In genomic region chr6:89411019-89411268, GRCh38 we compare ENCODE assay signal across 8 cellular contexts. TPM values are rescaled to one million over a fixed set of nuclear protein-coding genes. Genes with fewer than 3 reads are reported as not detected.
DNase-seq lines count a peak whose midpoint lies in the region; ATAC-seq and TF ChIP-seq lines count a peak whose summit lies in the region.

No MANE protein-coding gene starts in this region.

- peaks cover 18 to 27% of the 10 kb centered on the region in 2 donors for H3K27me3 Mint-ChIP-seq in effector memory CD8-positive, alpha-beta T cell
- peaks cover 3 to 19% (median 4%) of the 10 kb centered on the region in 5 donors for H3K27me3 Mint-ChIP-seq in naive thymus-derived CD8-positive, alpha-beta T cell

- peak overlapping the region; percentile 70; the same call in 1 of the 2 replicates for H3K4me3 ChIP-seq in ACC112 (ENCODE audit: low read depth, low read length)
- H3K4me3 ChIP-seq in RWPE2 (ENCODE audit: severe bottlenecking) = peak overlapping the region; percentile 47

- no peaks in the 10 kb centered on the region for H3K36me3 ChIP-seq in ACC112 (ENCODE audit: insufficient read depth, low read length)
- no peaks in the 10 kb centered on the region for H3K36me3 ChIP-seq in RWPE2 (ENCODE audit: low read depth)

- DNase-seq in RWPE2 (ENCODE audit: low spot score) (no peak), SHP77 treated with DMSO at 0.1 percent for 48 hours (lab: John Stamatoyannopoulos, UW) (no peak)
- DNase-seq in effector memory CD8-positive, alpha-beta T cell = peak in 1 of 3 experiments; percentile 7
- peak in 3 of 10 donors; percentile 3 to 25 (median 19) for DNase-seq in naive thymus-derived CD8-positive, alpha-beta T cell

- H3K27ac Mint-ChIP-seq in effector memory CD8-positive, alpha-beta T cell = peak overlapping the region in 1 of 2 donors; percentile 51
- H3K27ac Mint-ChIP-seq in naive thymus-derived CD8-positive, alpha-beta T cell = peak overlapping the region in 8 of 10 donors; percentile 17 to 82 (median 58)

- no peak overlapping the region for H2AFZ ChIP-seq in ACC112 (ENCODE audit: low read length, unreplicated experiment)

- peaks cover 95% of the 10 kb centered on the region for H3K27me3 ChIP-seq in ACC112 (ENCODE audit: insufficient read depth, low read length)
- peaks cover 54% of the 10 kb centered on the region for H3K27me3 ChIP-seq in RWPE2 (ENCODE audit: insufficient read depth, poor library complexity, severe bottlenecking)

- H3K36me3 Mint-ChIP-seq in effector memory CD8-positive, alpha-beta T cell (ENCODE audit: insufficient read depth) = peaks cover 8% of the 10 kb centered on the region
- H3K36me3 Mint-ChIP-seq in naive thymus-derived CD8-positive, alpha-beta T cell = no peaks in the 10 kb centered on the region

- H3K9me3 Mint-ChIP-seq in effector memory CD8-positive, alpha-beta T cell = no peaks in the 10 kb centered on the region
- no peaks in the 10 kb centered on the region for H3K9me3 Mint-ChIP-seq in naive thymus-derived CD8-positive, alpha-beta T cell

- H3K27ac ChIP-seq in ACC112 (ENCODE audit: low read depth, low read length) = no peak overlapping the region
- H3K27ac ChIP-seq in RWPE2 (ENCODE audit: poor library complexity, severe bottlenecking) = no peak overlapping the region

- H3K4me3 Mint-ChIP-seq in effector memory CD8-positive, alpha-beta T cell = peak overlapping the region; percentile 95 to 96
- peak overlapping the region; percentile 73 to 97 (median 88) for H3K4me3 Mint-ChIP-seq in naive thymus-derived CD8-positive, alpha-beta T cell

- H3K4me1 ChIP-seq in ACC112 (ENCODE audit: control insufficient read depth, insufficient read depth, low read length, unreplicated experiment) (no peaks in the 10 kb centered on the region), RWPE2 (ENCODE audit: insufficient read depth, poor library complexity, severe bottlenecking) (peaks cover 4% of the 10 kb centered on the region)

- H3K79me2 ChIP-seq in ACC112 (ENCODE audit: control insufficient read depth, insufficient read depth, low read length, unreplicated experiment) = no peaks in the 10 kb centered on the region

- no peak for TF ChIP-seq CTCF in RWPE2 (IDR thresholded peaks at IDR 0.05; ENCODE audit: poor library complexity, severe bottlenecking)

- POLR2A ChIA-PET in naive thymus-derived CD8-positive, alpha-beta T cell (lab: Charles Lee) = interaction anchor here (0.5 to 1.4 kb wide), 3 partner anchors 9 to 510 kb away, joined by 3 to 5 read pairs (median 3); no protein-coding TSS in a partner anchor

- H3K4me1 Mint-ChIP-seq in effector memory CD8-positive, alpha-beta T cell (ENCODE audit: low read depth in 2 of 2) = peaks cover 6 to 13% of the 10 kb centered on the region in 2 donors
- peaks cover 2 to 26% (median 20%) of the 10 kb centered on the region in 4 donors for H3K4me1 Mint-ChIP-seq in naive thymus-derived CD8-positive, alpha-beta T cell

- ATAC-seq in GM19324 (IDR thresholded peaks at IDR 0.05; ENCODE audit: low FRiP score, unreplicated experiment) (peak; percentile 6), RWPE2 (ENCODE audit: low read depth) (0 out of 3 replicates have a peak, but pooled peaks have one; percentile 30), esophagus mucosa (no peak), HG02763 (IDR thresholded peaks at IDR 0.05; ENCODE audit: unreplicated experiment) (no peak)
- ATAC-seq in effector memory CD8-positive, alpha-beta T cell (replicated peaks) = no peak
- no peak for ATAC-seq in naive thymus-derived CD8-positive, alpha-beta T cell

- no peaks in the 10 kb centered on the region for H3K9me3 ChIP-seq in RWPE2 (ENCODE audit: severe bottlenecking)

RNA-seq across cellular contexts. Expression of gene RRAGD, which starts 1.1 kb away (rescaled TPM):
- total RNA-seq in naive thymus-derived CD8-positive, alpha-beta T cell = 1 to 10 TPM; 3.5 to 3.9 TPM
- polyA plus RNA-seq in naive thymus-derived CD8-positive, alpha-beta T cell = 1 to 10 TPM; 1.1 to 2.8 (median 1.6) TPM
- total RNA-seq in esophagus mucosa = 40.4 TPM

RNA-seq across cellular contexts. Expression of gene ANKRD6, which starts 22.0 kb away (rescaled TPM):
- 1 to 10 TPM; 4.6 to 5.8 TPM for total RNA-seq in naive thymus-derived CD8-positive, alpha-beta T cell
- polyA plus RNA-seq in naive thymus-derived CD8-positive, alpha-beta T cell = 1 to 10 TPM; 2.1 to 3.1 (median 3.0) TPM
- 9.9 TPM for total RNA-seq in esophagus mucosa

RNA-seq across cellular contexts. Expression of gene UBE2J1, which starts 58.4 kb away (rescaled TPM):
- 10 to 100 TPM; 18.8 to 19.7 TPM for total RNA-seq in naive thymus-derived CD8-positive, alpha-beta T cell
- polyA plus RNA-seq in naive thymus-derived CD8-positive, alpha-beta T cell = 10 to 100 TPM; 24.8 to 30.8 (median 27.5) TPM
- 22.6 TPM for total RNA-seq in esophagus mucosa

Comparison
In these comparisons a context has a peak if more than half of its experiments do, and no peak if none do; other contexts are left out.
1. ATAC-seq: peak in GM19324 (single experiment) and RWPE2 (single experiment); none in effector memory CD8-positive, alpha-beta T cell (single experiment), naive thymus-derived CD8-positive, alpha-beta T cell (0 of 2), esophagus mucosa (single experiment) and HG02763 (single experiment).